22 cellular contexts compared by ENCODE assay signal in the genomic region with DNA sequence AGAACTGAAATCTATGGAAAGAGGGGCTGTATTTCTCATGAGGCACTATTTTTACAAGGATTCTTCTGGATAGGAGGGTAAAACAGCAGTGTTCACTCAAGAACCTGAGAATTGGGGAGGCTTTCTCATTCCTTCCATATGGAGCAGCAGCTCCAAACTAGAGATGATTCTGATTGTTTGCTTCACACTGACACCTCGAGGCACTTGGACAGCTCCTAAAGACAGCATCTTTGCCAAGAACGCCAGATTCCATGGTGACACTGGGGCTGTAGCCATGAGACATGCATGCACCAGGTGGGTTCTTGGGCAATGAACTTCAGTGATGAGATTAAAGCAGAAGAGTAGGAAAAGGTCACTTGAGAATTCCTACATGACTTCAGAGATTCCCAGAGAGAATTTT.
"Had no signal": no experiment of that assay in that cellular context is flagged by ENCODE, and none has a peak within 500 bp of the region (broad histone marks: within the 10 kb centered on the region; RNA-seq: fewer than 3 reads in every experiment).

No MANE protein-coding gene starts in this region.

- H3K4me1 ChIP-seq: gastrocnemius medialis, transverse colon, uterus had no signal

- FAIRE-seq: bronchial epithelial cell, keratinocyte had no signal

- H3K4me3 ChIP-seq: gastrocnemius medialis, lung, transverse colon, uterus had no signal

- DNase-seq: activated CD4-positive, alpha-beta T cell treated with anti-CD3 and anti-CD28 coated beads for 1 hour; activated CD8-positive, alpha-beta memory T cell treated with anti-CD3 and anti-CD28 coated beads for 24 hours; activated CD8-positive, alpha-beta memory T cell treated with anti-CD3 and anti-CD28 coated beads, Interleukin-2, amount 50 U/mL, for 48 hours; activated effector memory CD4-positive, alpha-beta T cell treated with anti-CD3 and anti-CD28 coated beads, Interleukin-2, amount 50 U/mL, for 16 hours; activated naive CD4-positive, alpha-beta T cell treated with anti-CD3 and anti-CD28 coated beads, Interleukin-2, amount 50 U/mL, for 16 hours; activated T-cell treated with anti-CD3 and anti-CD28 coated beads, Interleukin-2, amount 50 U/mL, for 48 hours; effector memory CD8-positive, alpha-beta T cell; gastrocnemius medialis; head of caudate nucleus; midbrain; nephron progenitor cell; nucleus accumbens; stimulated activated CD4-positive, alpha-beta T cell treated with anti-CD3 and anti-CD28 coated beads, Interleukin-2, amount 100 ng/mL, for 24 hours; stimulated activated naive CD4-positive, alpha-beta T cell treated with Interleukin-2 at 50 U/mL for 16 hours; substantia nigra; T-helper 2 cell; transverse colon; uterus; WERI-Rb-1 had no signal

- H3K9me3 ChIP-seq: gastrocnemius medialis, transverse colon, uterus had no signal

- H3K36me3 ChIP-seq: gastrocnemius medialis, transverse colon, uterus, WERI-Rb-1 had no signal

- H3K27me3 ChIP-seq: gastrocnemius medialis, transverse colon, uterus had no signal

- H3K27ac ChIP-seq: gastrocnemius medialis, transverse colon, uterus, WERI-Rb-1 had no signal

- ATAC-seq: effector memory CD8-positive, alpha-beta T cell; gastrocnemius medialis had no signal
